In genomic region chr9:130665431-130666392, GRCh38 we compare ENCODE assay signal across 12 cellular contexts. TPM values are rescaled to one million over a fixed set of nuclear protein-coding genes. Genes with fewer than 3 reads are reported as not detected.
DNase-seq lines count a peak whose midpoint lies in the region; TF ChIP-seq lines count a peak whose summit lies in the region.
"Had no signal": no experiment of that assay in that cellular context is flagged by ENCODE, and none has a peak within 500 bp of the region (broad histone marks: within the 10 kb centered on the region; RNA-seq: fewer than 3 reads in every experiment).

No MANE protein-coding gene starts in this region.

- H3K4me3 ChIP-seq in SJCRH30, result peak overlapping the region; percentile 79

- no peaks in the 10 kb centered on the region for H3K27me3 ChIP-seq in SJCRH30

- H3K9me3 ChIP-seq in SJCRH30 (replicated peaks), result no peaks in the 10 kb centered on the region
- H3K9me3 ChIP-seq: heart left ventricle had no signal

- H3K36me3 ChIP-seq in SJCRH30, result peaks cover 53% of the 10 kb centered on the region
- H3K36me3 ChIP-seq: heart left ventricle had no signal

- H3K4me1 ChIP-seq in SJCRH30, result peaks cover 22% of the 10 kb centered on the region

- DNase-seq in activated CD4-positive, alpha-beta T cell treated with anti-CD3 and anti-CD28 coated beads for 48 hours, result peak; percentile 37
- DNase-seq in activated CD4-positive, alpha-beta T cell treated with anti-CD3 and anti-CD28 coated beads, Interleukin-2, amount 50 U/mL, for 4 hours, result no peak
- DNase-seq in SJCRH30 (peak; percentile 76 to 78), erythroblast (lab: John Stamatoyannopoulos, UW) (peak; percentile 32 to 38), retina (peak; percentile 55), islet precursor cell (no peak), kidney tubule cell (ENCODE audit: low spot score) (no peak)
- no peak for DNase-seq in stimulated activated CD4-positive, alpha-beta T cell treated with anti-CD3 and anti-CD28 coated beads, Interleukin-2, amount 100 ng/mL, for 48 hours
- DNase-seq: heart left ventricle, NCI-H2107 had no signal

- peak overlapping the region; percentile 100 for H3K27ac ChIP-seq in SJCRH30
- H3K27ac ChIP-seq: heart left ventricle, RWPE1 had no signal

- no peak for TF ChIP-seq POLR2A in erythroblast (IDR thresholded peaks at IDR 0.05; ENCODE audit: low read length)

RNA-seq across cellular contexts. Expression of gene PRDM12, which starts 1.3 kb away (rescaled TPM):
- total RNA-seq in SJCRH30 (2014; rRNA removed; shearing (Covaris generic)), result 28.5 and 31.8 TPM in 2 replicates
- total RNA-seq: omental fat pad had no signal

RNA-seq across cellular contexts. Expression of gene EXOSC2, which starts 27.9 kb away (rescaled TPM):
- total RNA-seq in SJCRH30 (2014; rRNA removed; shearing (Covaris generic)), result 93.7 and 101 TPM in 2 replicates

Comparison
In these comparisons a context has a peak if more than half of its experiments do, and no peak if none do; other contexts are left out.
1. DNase-seq: peak in activated CD4-positive, alpha-beta T cell treated with anti-CD3 and anti-CD28 coated beads for 48 hours (single experiment), SJCRH30 (2 of 2), erythroblast (2 of 2) and retina (single experiment); none in activated CD4-positive, alpha-beta T cell treated with anti-CD3 and anti-CD28 coated beads, Interleukin-2, amount 50 U/mL, for 4 hours (0 of 2), islet precursor cell (single experiment), stimulated activated CD4-positive, alpha-beta T cell treated with anti-CD3 and anti-CD28 coated beads, Interleukin-2, amount 100 ng/mL, for 48 hours (0 of 2) and kidney tubule cell (single experiment).